ENCODE assay signal across 30 cellular contexts in genomic region chr12:79364197-79364596, GRCh38.
"Had no signal": no experiment of that assay in that cellular context is flagged by ENCODE, and none has a peak within 500 bp of the region (broad histone marks: within the 10 kb centered on the region; RNA-seq: fewer than 3 reads in every experiment).

No MANE protein-coding gene starts in this region.

- H3K36me3 ChIP-seq: pancreas, prostate gland, transverse colon had no signal

- H3K9me3 Mint-ChIP-seq: neural crest cell had no signal

- H3K27ac Mint-ChIP-seq: activated CD8-positive, alpha-beta memory T cell treated with anti-CD3 and anti-CD28 coated beads, Interleukin-2, amount 10 ng/mL, durations not matched to agents 7 days and 5 days; activated CD8-positive, alpha-beta T cell treated with anti-CD3 and anti-CD28 coated beads, Interleukin-2, amount 10 ng/mL, durations not matched to agents 7 days and 5 days; activated naive CD4-positive, alpha-beta T cell treated with anti-CD3 and anti-CD28 coated beads, Interleukin-2, amount 50 U/mL, for 72 hours; activated T-cell treated with anti-CD3 and anti-CD28 coated beads, Interleukin-2, amount 50 U/mL, for 72 hours; immature natural killer cell; naive thymus-derived CD8-positive, alpha-beta T cell; WTC11 had no signal

- H3K27me3 ChIP-seq: pancreas, testis, transverse colon had no signal

- FAIRE-seq: colon, kidney, pancreas, TTC549 had no signal

- H3K27me3 Mint-ChIP-seq: activated CD8-positive, alpha-beta memory T cell treated with anti-CD3 and anti-CD28 coated beads, Interleukin-2, amount 10 ng/mL, durations not matched to agents 7 days and 5 days had no signal

- DNase-seq: activated CD4-positive, alpha-beta T cell treated with anti-CD3 and anti-CD28 coated beads for 1 hour; activated CD4-positive, alpha-beta T cell treated with anti-CD3 and anti-CD28 coated beads, Interleukin-2, amount 50 U/mL, for 1 hour; activated CD8-positive, alpha-beta memory T cell treated with anti-CD3 and anti-CD28 coated beads, Interleukin-2, amount 10 ng/mL, durations not matched to agents 7 days and 5 days; activated CD8-positive, alpha-beta T cell treated with anti-CD3 and anti-CD28 coated beads, Interleukin-2, amount 10 ng/mL, durations not matched to agents 7 days and 5 days; activated naive CD4-positive, alpha-beta T cell; activated T-cell treated with anti-CD3 and anti-CD28 coated beads, Interleukin-2, amount 50 U/mL, for 72 hours; effector CD8-positive, alpha-beta T cell; erythroblast; head of caudate nucleus; hypothalamus; immature natural killer cell; kidney; left colon; naive thymus-derived CD8-positive, alpha-beta T cell; nucleus accumbens; pancreas; retina; stimulated activated CD4-positive, alpha-beta T cell treated with anti-CD3 and anti-CD28 coated beads, Interleukin-12 subunit alpha, Interleukin-12 subunit beta, amount 100 ng/mL, for 4 hours; stimulated activated CD4-positive, alpha-beta T cell treated with anti-CD3 and anti-CD28 coated beads, Interleukin-4, amount 100 ng/mL, for 1 hour; stimulated activated naive CD8-positive, alpha-beta T cell treated with anti-CD3 and anti-CD28 coated beads, Interleukin-15, Interleukin-2, amounts not matched to agents 100 U/mL and 50 U/mL, for 24 hours; testis; transverse colon had no signal

- ATAC-seq: activated CD8-positive, alpha-beta memory T cell treated with anti-CD3 and anti-CD28 coated beads, Interleukin-2, amount 10 ng/mL, durations not matched to agents 7 days and 5 days; activated CD8-positive, alpha-beta T cell treated with anti-CD3 and anti-CD28 coated beads, Interleukin-2, amount 10 ng/mL, durations not matched to agents 7 days and 5 days; activated naive CD4-positive, alpha-beta T cell treated with anti-CD3 and anti-CD28 coated beads, Interleukin-2, amount 50 U/mL, for 72 hours; activated T-cell treated with anti-CD3 and anti-CD28 coated beads, Interleukin-2, amount 50 U/mL, for 72 hours; left colon; naive thymus-derived CD8-positive, alpha-beta T cell; pancreas; sciatic nerve; stimulated activated naive CD8-positive, alpha-beta T cell treated with anti-CD3 and anti-CD28 coated beads, Interleukin-15, Interleukin-2, amounts not matched to agents 100 U/mL and 50 U/mL, for 24 hours; WTC11 had no signal

- H3K36me3 Mint-ChIP-seq: activated CD8-positive, alpha-beta memory T cell treated with anti-CD3 and anti-CD28 coated beads, Interleukin-2, amount 10 ng/mL, durations not matched to agents 7 days and 5 days; activated naive CD4-positive, alpha-beta T cell treated with anti-CD3 and anti-CD28 coated beads, Interleukin-2, amount 50 U/mL, for 72 hours; naive thymus-derived CD8-positive, alpha-beta T cell had no signal

- H3K27ac ChIP-seq: pancreas, prostate gland, skin epidermis, testis, transverse colon had no signal

- H3K4me1 Mint-ChIP-seq: activated CD8-positive, alpha-beta memory T cell treated with anti-CD3 and anti-CD28 coated beads, Interleukin-2, amount 10 ng/mL, durations not matched to agents 7 days and 5 days; immature natural killer cell; naive thymus-derived CD8-positive, alpha-beta T cell; neural crest cell had no signal

- H3K4me3 Mint-ChIP-seq: activated CD8-positive, alpha-beta memory T cell treated with anti-CD3 and anti-CD28 coated beads, Interleukin-2, amount 10 ng/mL, durations not matched to agents 7 days and 5 days; activated CD8-positive, alpha-beta T cell treated with anti-CD3 and anti-CD28 coated beads, Interleukin-2, amount 10 ng/mL, durations not matched to agents 7 days and 5 days; activated T-cell treated with anti-CD3 and anti-CD28 coated beads, Interleukin-2, amount 50 U/mL, for 72 hours; immature natural killer cell; naive thymus-derived CD8-positive, alpha-beta T cell; neural crest cell; WTC11 had no signal

- H3K4me1 ChIP-seq: pancreas, prostate gland, testis, transverse colon had no signal

- H3K4me3 ChIP-seq: pancreas, prostate gland, skin epidermis, testis, transverse colon had no signal

- H3K9me3 ChIP-seq: pancreas, prostate gland, testis, transverse colon had no signal
